1 cellular context compared by ENCODE assay signal in genomic region chr11:122344281-122344680, GRCh38.
TF ChIP-seq lines count a peak whose summit lies in the region.

No MANE protein-coding gene starts in this region.

TF ChIP-seq in SK-N-SH, 30 proteins besides CTCF, POLR2A, EP300 and RAD21 (continued from another document):
- TF ChIP-seq, protein P1, sequence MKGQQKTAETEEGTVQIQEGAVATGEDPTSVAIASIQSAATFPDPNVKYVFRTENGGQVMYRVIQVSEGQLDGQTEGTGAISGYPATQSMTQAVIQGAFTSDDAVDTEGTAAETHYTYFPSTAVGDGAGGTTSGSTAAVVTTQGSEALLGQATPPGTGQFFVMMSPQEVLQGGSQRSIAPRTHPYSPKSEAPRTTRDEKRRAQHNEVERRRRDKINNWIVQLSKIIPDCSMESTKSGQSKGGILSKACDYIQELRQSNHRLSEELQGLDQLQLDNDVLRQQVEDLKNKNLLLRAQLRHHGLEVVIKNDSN (IDR thresholded peaks at IDR 0.05; ENCODE audit: borderline replicate concordance, low read depth): no peak
- TF ChIP-seq GATA2 (CRISPR knock-in tag; IDR thresholded peaks at IDR 0.05) (no peak), NRF1 (IDR thresholded peaks at IDR 0.05; ENCODE audit: low read depth, low read length) (no peak), CHD2 (IDR thresholded peaks at IDR 0.05; ENCODE audit: low read length, partially characterized antibody) (no peak), FOSL2 (IDR thresholded peaks at IDR 0.05; ENCODE audit: borderline replicate concordance, low read depth) (peak; percentile 58; the same call in 1 of the 2 replicates), MXI1 (IDR thresholded peaks at IDR 0.05; ENCODE audit: low read depth, low read length) (no peak), EZH2phosphoT487 (IDR thresholded peaks at IDR 0.05; ENCODE audit: borderline replicate concordance, low read depth) (no peak), TCF12 (IDR thresholded peaks at IDR 0.05) (peak; percentile 95), SMC3 (IDR thresholded peaks at IDR 0.05; ENCODE audit: low read depth, low read length) (no peak), RCOR1 (IDR thresholded peaks at IDR 0.05; ENCODE audit: low read length) (no peak), NFIC (IDR thresholded peaks at IDR 0.05; ENCODE audit: borderline replicate concordance) (peak; percentile 92; the same call in 1 of the 2 replicates), FOXJ3 (CRISPR knock-in tag; IDR thresholded peaks at IDR 0.05) (no peak), FOXM1 (IDR thresholded peaks at IDR 0.05; ENCODE audit: low read depth) (peak; percentile 74; the same call in 1 of the 2 replicates), YY1 (IDR thresholded peaks at IDR 0.05; ENCODE audit: low read depth) (no peak), SIN3A (IDR thresholded peaks at IDR 0.05; ENCODE audit: borderline replicate concordance, low read depth, low read length) (0 out of 2 replicates have a peak, but pooled peaks have one; percentile 43), TEAD4 (IDR thresholded peaks at IDR 0.05; ENCODE audit: borderline replicate concordance, insufficient read depth) (peak; percentile 81), POLR2AphosphoS5 (IDR thresholded peaks at IDR 0.05; ENCODE audit: low read depth, low read length) (peak; percentile 86), JUND (IDR thresholded peaks at IDR 0.05) (peak; percentile 71), RXRA (IDR thresholded peaks at IDR 0.05; ENCODE audit: borderline replicate concordance, low read depth) (no peak), MEF2A (IDR thresholded peaks at IDR 0.05; ENCODE audit: borderline replicate concordance, low read depth) (no peak)
- TF ChIP-seq, protein P2, sequence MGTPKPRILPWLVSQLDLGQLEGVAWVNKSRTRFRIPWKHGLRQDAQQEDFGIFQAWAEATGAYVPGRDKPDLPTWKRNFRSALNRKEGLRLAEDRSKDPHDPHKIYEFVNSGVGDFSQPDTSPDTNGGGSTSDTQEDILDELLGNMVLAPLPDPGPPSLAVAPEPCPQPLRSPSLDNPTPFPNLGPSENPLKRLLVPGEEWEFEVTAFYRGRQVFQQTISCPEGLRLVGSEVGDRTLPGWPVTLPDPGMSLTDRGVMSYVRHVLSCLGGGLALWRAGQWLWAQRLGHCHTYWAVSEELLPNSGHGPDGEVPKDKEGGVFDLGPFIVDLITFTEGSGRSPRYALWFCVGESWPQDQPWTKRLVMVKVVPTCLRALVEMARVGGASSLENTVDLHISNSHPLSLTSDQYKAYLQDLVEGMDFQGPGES (IDR thresholded peaks at IDR 0.05; ENCODE audit: low read depth, low read length): no peak
- TF ChIP-seq, protein P3, sequence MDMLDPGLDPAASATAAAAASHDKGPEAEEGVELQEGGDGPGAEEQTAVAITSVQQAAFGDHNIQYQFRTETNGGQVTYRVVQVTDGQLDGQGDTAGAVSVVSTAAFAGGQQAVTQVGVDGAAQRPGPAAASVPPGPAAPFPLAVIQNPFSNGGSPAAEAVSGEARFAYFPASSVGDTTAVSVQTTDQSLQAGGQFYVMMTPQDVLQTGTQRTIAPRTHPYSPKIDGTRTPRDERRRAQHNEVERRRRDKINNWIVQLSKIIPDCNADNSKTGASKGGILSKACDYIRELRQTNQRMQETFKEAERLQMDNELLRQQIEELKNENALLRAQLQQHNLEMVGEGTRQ (IDR thresholded peaks at IDR 0.05; ENCODE audit: borderline replicate concordance, low read depth, low read length): no peak
- TF ChIP-seq, protein P4, sequence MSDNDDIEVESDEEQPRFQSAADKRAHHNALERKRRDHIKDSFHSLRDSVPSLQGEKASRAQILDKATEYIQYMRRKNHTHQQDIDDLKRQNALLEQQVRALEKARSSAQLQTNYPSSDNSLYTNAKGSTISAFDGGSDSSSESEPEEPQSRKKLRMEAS (IDR thresholded peaks at IDR 0.05; ENCODE audit: low read depth): no peak
